ENCODE assay signal across 20 cellular contexts in the genomic region with DNA sequence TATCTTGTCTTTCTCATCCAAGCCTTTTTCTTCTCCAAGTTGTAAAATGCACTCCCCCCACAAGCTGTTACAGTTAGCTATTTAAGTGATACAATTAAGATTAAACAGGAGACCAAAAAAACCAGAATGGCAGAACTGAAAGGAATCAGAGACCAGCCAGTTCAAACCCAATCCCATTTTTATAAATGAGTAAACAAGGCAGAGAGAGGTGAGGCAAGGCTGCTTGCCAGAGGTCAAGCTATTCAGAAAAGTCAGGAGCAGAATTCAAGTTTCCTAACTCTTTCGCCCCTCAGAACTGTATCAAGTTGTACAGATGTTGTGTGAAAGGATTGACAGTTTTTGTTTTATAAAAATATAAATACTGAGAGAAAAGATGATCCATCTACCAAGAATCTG.
DNase-seq lines count a peak whose midpoint lies in the region; ATAC-seq, FAIRE-seq and TF ChIP-seq lines count a peak whose summit lies in the region.
"Had no signal": no experiment of that assay in that cellular context is flagged by ENCODE, and none has a peak within 500 bp of the region (broad histone marks: within the 10 kb centered on the region; RNA-seq: fewer than 3 reads in every experiment).

No MANE protein-coding gene starts in this region.

- peak overlapping the region; percentile 36 to 93 (median 47) for H3K27ac Mint-ChIP-seq in CD4-positive, CD25-positive, alpha-beta regulatory T cell
- H3K27ac Mint-ChIP-seq in naive thymus-derived CD4-positive, alpha-beta T cell = peak overlapping the region in 8 of 9 donors; percentile 9 to 96 (median 66)

- TF ChIP-seq EP300 in K562 (IDR thresholded peaks at IDR 0.05; ENCODE audit: low read length) = no peak

- POLR2A ChIA-PET in K562 (lab: Yijun Ruan, JAX) = interaction anchor here (0.7 to 3.0 kb wide), 3 partner anchors 11 to 117 kb away, joined by 3 to 22 read pairs (median 9); no protein-coding TSS in a partner anchor
- POLR2A ChIA-PET in naive thymus-derived CD4-positive, alpha-beta T cell (lab: Charles Lee) = interaction anchor here (5.5 kb wide), 1 partner anchor 11 kb away, joined by 30 read pairs; no protein-coding TSS in a partner anchor

- no peak overlapping the region for H3K4me3 ChIP-seq in CD4-positive, CD25-positive, alpha-beta regulatory T cell (ENCODE audit: low read depth, low read length)
- no peak overlapping the region for H3K4me3 ChIP-seq in K562
- H3K4me3 ChIP-seq in naive thymus-derived CD4-positive, alpha-beta T cell (ENCODE audit: low read length) = no peak overlapping the region
- H3K4me3 ChIP-seq: Peyer's patch had no signal

- peaks cover 1% of the 10 kb centered on the region for H3K27me3 ChIP-seq in CD4-positive, CD25-positive, alpha-beta regulatory T cell (ENCODE audit: control insufficient read depth, insufficient read depth, low read length)
- H3K27me3 ChIP-seq in K562 (ENCODE audit: control insufficient read depth in 2 of 2, insufficient read depth in 2 of 2, low read length in 2 of 2) = no peaks in the 10 kb centered on the region
- H3K27me3 ChIP-seq in naive thymus-derived CD4-positive, alpha-beta T cell (ENCODE audit: control insufficient read depth in 2 of 2, insufficient read depth in 2 of 2, low read length in 2 of 2) = no peaks in the 10 kb centered on the region
- H3K27me3 ChIP-seq: Peyer's patch had no signal

- 68% methylated on average over 1 of the region's 1 CpG for WGBS in K562 (ENCODE audit: insufficient coverage, low coverage, missing lambda C conversion rate)

- no peak for TF ChIP-seq RAD21 in K562 (CRISPR knock-in tag; conservative IDR thresholded peaks at IDR 0.05 in 1 of 2, IDR thresholded peaks at IDR 0.05 in 1 of 2)

- no peak for TF ChIP-seq CTCF in K562 (IDR thresholded peaks at IDR 0.05 in 2 of 3, conservative IDR thresholded peaks at IDR 0.05 in 1 of 3; ENCODE audit: insufficient read depth in 2 of 3, low read depth in 1 of 3, low read length in 3 of 3)

- H3K9me1 ChIP-seq in K562 (ENCODE audit: control insufficient read depth, insufficient read depth, low read length) = no peaks in the 10 kb centered on the region

- CTCF ChIA-PET in K562 (lab: Yijun Ruan, JAX; ENCODE audit: low intra/inter-chr PET ratio) = no interaction called here
- CTCF ChIA-PET in naive thymus-derived CD4-positive, alpha-beta T cell (lab: Charles Lee) = interaction anchor here (0.6 kb wide), 1 partner anchor 12 kb away, joined by 3 read pairs; no protein-coding TSS in a partner anchor

- H3K4me2 ChIP-seq in K562 (ENCODE audit: insufficient read depth, low read length) = no peak overlapping the region

- H3K36me3 ChIP-seq in CD4-positive, CD25-positive, alpha-beta regulatory T cell (ENCODE audit: control insufficient read depth, insufficient read depth, low read length) = peaks cover 2% of the 10 kb centered on the region
- H3K36me3 ChIP-seq in K562 (ENCODE audit: control insufficient read depth, insufficient read depth, low read length) = peaks cover 3% of the 10 kb centered on the region; the same call in 1 of the 3 replicates
- H3K36me3 ChIP-seq in naive thymus-derived CD4-positive, alpha-beta T cell (ENCODE audit: control insufficient read depth in 2 of 3, insufficient read depth in 3 of 3, low read length in 3 of 3) = no peaks in the 10 kb centered on the region
- H3K36me3 ChIP-seq: Peyer's patch had no signal

- H3K4me1 Mint-ChIP-seq in CD4-positive, CD25-positive, alpha-beta regulatory T cell = peaks cover 14 to 41% (median 29%) of the 10 kb centered on the region in 4 donors
- H3K4me1 Mint-ChIP-seq in naive thymus-derived CD4-positive, alpha-beta T cell = peaks cover 24 to 50% (median 43%) of the 10 kb centered on the region in 7 donors

- in situ Hi-C loops in K562 (cut with MboI) = no loop called here

- no peak for DNase-seq in CD4-positive, CD25-positive, alpha-beta regulatory T cell
- DNase-seq in GM19239 (ENCODE audit: insufficient read length, low spot score) = no peak
- no peak for DNase-seq in K562 (ENCODE audit: extremely low read depth in 1 of 4, low spot score in 3 of 4)
- DNase-seq in naive thymus-derived CD4-positive, alpha-beta T cell = no peak
- no peak for DNase-seq in glomerular visceral epithelial cell (ENCODE audit: extremely low spot score)
- DNase-seq in GM12891 (ENCODE audit: insufficient read length, low spot score) = no peak
- DNase-seq: activated CD4-positive, CD25-positive, alpha-beta regulatory T cell treated with anti-CD3 and anti-CD28 coated beads, Interleukin-2, amount 50 U/mL, for 72 hours; activated CD8-positive, alpha-beta memory T cell treated with anti-CD3 and anti-CD28 coated beads for 24 hours; activated T-cell treated with anti-CD3 and anti-CD28 coated beads, Interleukin-2, amount 50 U/mL, for 72 hours; cerebellar nuclear complex; mammary epithelial cell; MV-4-11; NCI-H146; NCI-H524; Peyer's patch; retina; stimulated activated CD4-positive, alpha-beta T cell treated with anti-CD3 and anti-CD28 coated beads, Interleukin-2, amount 100 ng/mL, for 48 hours; stimulated activated naive B cell treated with anti-CD40 and anti-IgM and Interleukin-4, amounts not matched to agents 10 μg/mL and 1 μg/mL and 100 μg/mL, for 72 hours had no signal

- no peaks in the 10 kb centered on the region for H4K20me1 ChIP-seq in K562 (replicated peaks; ENCODE audit: control insufficient read depth, insufficient read depth, low read length)

- no peak overlapping the region for H2AFZ ChIP-seq in K562 (ENCODE audit: low read depth, low read length)

- TF ChIP-seq POLR2A in K562 (conservative IDR thresholded peaks at IDR 0.05) (no peak), GM12891 (IDR thresholded peaks at IDR 0.05; ENCODE audit: low read depth, low read length) (no peak)

- ATAC-seq in CD4-positive, CD25-positive, alpha-beta regulatory T cell (ENCODE audit: low read depth in 2 of 2) = no peak
- ATAC-seq in K562 (no peak), HG02642 (IDR thresholded peaks at IDR 0.05; ENCODE audit: poor library complexity, unreplicated experiment) (no peak)
- ATAC-seq in naive thymus-derived CD4-positive, alpha-beta T cell = no peak

- peaks cover 54% of the 10 kb centered on the region for H3K79me2 ChIP-seq in K562 (ENCODE audit: control insufficient read depth, insufficient read depth, low read length)

- peaks cover 16% of the 10 kb centered on the region for H3K4me1 ChIP-seq in CD4-positive, CD25-positive, alpha-beta regulatory T cell (ENCODE audit: control insufficient read depth, insufficient read depth, low read length, poor library complexity, severe bottlenecking)
- H3K4me1 ChIP-seq in K562 (replicated peaks in 1 of 2; ENCODE audit: control insufficient read depth in 2 of 2, insufficient read depth in 2 of 2, low read length in 2 of 2) = peaks cover 6 to 27% of the 10 kb centered on the region in 2 experiments
- peaks cover 12 to 14% of the 10 kb centered on the region in 2 donors for H3K4me1 ChIP-seq in naive thymus-derived CD4-positive, alpha-beta T cell (ENCODE audit: control insufficient read depth in 2 of 2, insufficient read depth in 2 of 2, low read length in 2 of 2)

- peaks cover 0 to 11% of the 10 kb centered on the region in 2 experiments for H3K9me3 ChIP-seq in CD4-positive, CD25-positive, alpha-beta regulatory T cell (ENCODE audit: control insufficient read depth in 2 of 2, low read length in 2 of 2)
- peaks cover 3% of the 10 kb centered on the region; the same call in 1 of the 2 replicates for H3K9me3 ChIP-seq in K562 (replicated peaks; ENCODE audit: control insufficient read depth, insufficient read depth, low read depth, low read length)
- H3K9me3 ChIP-seq in naive thymus-derived CD4-positive, alpha-beta T cell (ENCODE audit: control insufficient read depth in 2 of 3, low read length in 3 of 3) = no peaks in the 10 kb centered on the region
- H3K9me3 ChIP-seq: Peyer's patch had no signal

- no peak overlapping the region for H3K27ac ChIP-seq in CD4-positive, CD25-positive, alpha-beta regulatory T cell (ENCODE audit: insufficient read depth, low read length, poor library complexity, severe bottlenecking)
- H3K27ac ChIP-seq in K562 (ENCODE audit: extremely low read depth, low read depth, low read length) = peak overlapping the region; percentile 62; the same call in 2 of the 3 replicates
- no peak overlapping the region for H3K27ac ChIP-seq in naive thymus-derived CD4-positive, alpha-beta T cell (ENCODE audit: low read depth, low read length)
- H3K27ac ChIP-seq: Peyer's patch had no signal

- H3K9me3 Mint-ChIP-seq in CD4-positive, CD25-positive, alpha-beta regulatory T cell = peaks cover 3 to 6% (median 4%) of the 10 kb centered on the region in 7 donors
- H3K9me3 Mint-ChIP-seq in naive thymus-derived CD4-positive, alpha-beta T cell = peaks cover 0 to 31% (median 13%) of the 10 kb centered on the region in 11 donors

- intact Hi-C loops in K562 (cut with micrococcal nuclease) = no loop called here
- intact Hi-C loops in naive thymus-derived CD4-positive, alpha-beta T cell (cut with micrococcal nuclease) = loop anchor here in 1 of 2 donors (5.0 kb wide), 1 partner anchor 115 kb away; no protein-coding TSS in a partner anchor

- H3K4me3 Mint-ChIP-seq in CD4-positive, CD25-positive, alpha-beta regulatory T cell = peak overlapping the region; percentile 36 to 82 (median 46)
- peak overlapping the region in 6 of 10 donors; percentile 14 to 91 (median 34) for H3K4me3 Mint-ChIP-seq in naive thymus-derived CD4-positive, alpha-beta T cell

- no peaks in the 10 kb centered on the region for H3K27me3 Mint-ChIP-seq in CD4-positive, CD25-positive, alpha-beta regulatory T cell
- peaks cover 0 to 16% (median 0%) of the 10 kb centered on the region in 5 donors for H3K27me3 Mint-ChIP-seq in naive thymus-derived CD4-positive, alpha-beta T cell
- H3K27me3 Mint-ChIP-seq: stimulated activated naive B cell treated with anti-CD40 and anti-IgM and Interleukin-4, amounts not matched to agents 10 μg/mL and 1 μg/mL and 100 μg/mL, for 72 hours had no signal

- FAIRE-seq in GM19239 (lab: Jason Lieb, UNC) (peak; percentile 77), K562 (lab: Jason Lieb, UNC) (no peak), GM12891 (lab: Jason Lieb, UNC) (no peak)
- FAIRE-seq: H1 had no signal

- BruUV-seq in K562 (replicated peaks; lab: Mats Ljungman, UMichigan) = no TSS peak

- no peak overlapping the region for H3K9ac ChIP-seq in K562 (ENCODE audit: insufficient read depth in 1 of 2, low read depth in 2 of 2, low read length in 2 of 2)

- H3K36me3 Mint-ChIP-seq in CD4-positive, CD25-positive, alpha-beta regulatory T cell = peaks cover 24% of the 10 kb centered on the region
- H3K36me3 Mint-ChIP-seq in naive thymus-derived CD4-positive, alpha-beta T cell = peaks cover 10 to 33% (median 21%) of the 10 kb centered on the region in 5 donors

TF ChIP-seq in GM12891, 5 proteins besides CTCF, POLR2A, EP300 and RAD21:
- TF ChIP-seq POLR2AphosphoS5 (IDR thresholded peaks at IDR 0.05; ENCODE audit: low read depth, low read length) (no peak), POU2F2 (IDR thresholded peaks at IDR 0.05; ENCODE audit: low read depth, low read length) (no peak), SPI1 (IDR thresholded peaks at IDR 0.05; ENCODE audit: low read depth, low read length) (no peak), PAX5 (IDR thresholded peaks at IDR 0.05; ENCODE audit: insufficient read depth, low read length, severe bottlenecking) (no peak)
